32 cellular contexts compared by ENCODE assay signal in the genomic region with DNA sequence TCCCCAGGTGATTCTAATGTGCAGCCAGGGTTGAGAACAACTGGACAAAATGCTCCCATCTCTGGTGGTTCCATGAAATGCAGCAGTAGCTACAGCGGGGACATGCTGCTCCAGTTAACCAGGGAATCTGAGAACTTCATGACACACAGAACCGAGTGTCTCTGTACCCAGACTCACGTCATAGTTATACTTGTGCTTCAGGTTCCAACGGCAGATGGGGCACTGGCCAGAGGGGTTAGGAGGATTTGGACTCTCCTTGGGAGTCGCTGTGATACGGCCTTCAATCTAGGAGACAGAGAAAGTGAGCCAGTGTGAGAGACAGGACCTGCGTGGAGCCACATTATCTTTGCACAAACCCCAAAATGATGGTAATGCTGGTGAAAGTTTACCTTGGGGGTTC. TPM values are rescaled to one million over a fixed set of nuclear protein-coding genes. Genes with fewer than 3 reads are reported as not detected.
"Had no signal": no experiment of that assay in that cellular context is flagged by ENCODE, and none has a peak within 500 bp of the region (broad histone marks: within the 10 kb centered on the region; RNA-seq: fewer than 3 reads in every experiment).

No MANE protein-coding gene starts in this region.

- DNase-seq: heart right ventricle; islet precursor cell; kidney glomerular epithelial cell; left colon; left lung; lower lobe of right lung; mammary epithelial cell; mesendoderm; midbrain; mucosa of descending colon; naive thymus-derived CD4-positive, alpha-beta T cell; nucleus accumbens; pancreas; posterior cingulate gyrus; right lobe of liver; stimulated activated CD4-positive, alpha-beta T cell treated with anti-CD3 and anti-CD28 coated beads, Interleukin-12 subunit alpha, Interleukin-12 subunit beta, amount 100 ng/mL, for 4 hours; stimulated activated CD4-positive, alpha-beta T cell treated with anti-CD3 and anti-CD28 coated beads, Interleukin-15, amount 100 ng/mL, for 24 hours; stimulated activated CD4-positive, alpha-beta T cell treated with anti-CD3 and anti-CD28 coated beads, Interleukin-2, amount 100 ng/mL, for 24 hours; stimulated activated CD4-positive, alpha-beta T cell treated with anti-CD3 and anti-CD28 coated beads, Interleukin-4, amount 100 ng/mL, for 1 hour; stimulated activated naive B cell treated with anti-CD40 and anti-IgM and Interleukin-4, amounts not matched to agents 10 μg/mL and 1 μg/mL and 100 μg/mL, for 72 hours; stimulated activated naive CD8-positive, alpha-beta T cell treated with anti-CD3 and anti-CD28 coated beads, Interleukin-15, Interleukin-2, amounts not matched to agents 100 U/mL and 50 U/mL, for 24 hours; stomach; testis; tibial artery; uterus had no signal

- H3K9me3 Mint-ChIP-seq: naive thymus-derived CD4-positive, alpha-beta T cell; natural killer cell treated with Interleukin-12 subunit alpha and Interleukin-12 subunit beta and Interleukin-15 and Interleukin-18, amount 100 ng/mL, for 72 hours; neural crest cell; stimulated activated naive B cell treated with anti-CD40 and anti-IgM and Interleukin-4, amounts not matched to agents 10 μg/mL and 1 μg/mL and 100 μg/mL, for 72 hours; type B pancreatic cell had no signal

- H3K27ac ChIP-seq: hepatocyte, left lung, lower lobe of right lung, pancreas, right atrium auricular region, right lobe of liver, skin epidermis, stomach, testis, tibial artery, uterus had no signal

- H3K4me3 ChIP-seq: heart right ventricle, hepatocyte, left lung, lower lobe of right lung, mucosa of descending colon, pancreas, right atrium auricular region, right lobe of liver, skin epidermis, stomach, testis, tibial artery, uterus had no signal

- H3K4me3 Mint-ChIP-seq: naive thymus-derived CD4-positive, alpha-beta T cell; natural killer cell treated with Interleukin-12 subunit alpha and Interleukin-12 subunit beta and Interleukin-15 and Interleukin-18, amount 100 ng/mL, for 72 hours; neural crest cell; stimulated activated naive B cell treated with anti-CD40 and anti-IgM and Interleukin-4, amounts not matched to agents 10 μg/mL and 1 μg/mL and 100 μg/mL, for 72 hours; type B pancreatic cell had no signal

- H3K27me3 ChIP-seq: heart right ventricle, hepatocyte, left lung, pancreas, right atrium auricular region, right lobe of liver, stomach, testis, tibial artery, uterus had no signal

- H3K27ac Mint-ChIP-seq: natural killer cell treated with Interleukin-12 subunit alpha and Interleukin-12 subunit beta and Interleukin-15 and Interleukin-18, amount 100 ng/mL, for 72 hours; stimulated activated naive B cell treated with anti-CD40 and anti-IgM and Interleukin-4, amounts not matched to agents 10 μg/mL and 1 μg/mL and 100 μg/mL, for 72 hours; type B pancreatic cell had no signal

- H3K27me3 Mint-ChIP-seq: naive thymus-derived CD4-positive, alpha-beta T cell; natural killer cell treated with Interleukin-12 subunit alpha and Interleukin-12 subunit beta and Interleukin-15 and Interleukin-18, amount 100 ng/mL, for 72 hours; stimulated activated naive B cell treated with anti-CD40 and anti-IgM and Interleukin-4, amounts not matched to agents 10 μg/mL and 1 μg/mL and 100 μg/mL, for 72 hours; type B pancreatic cell had no signal

- H3K4me1 ChIP-seq: right lobe of liver, testis, tibial artery had no signal

- H2AFZ ChIP-seq: hepatocyte had no signal

- H3K36me3 ChIP-seq: uterus had no signal

- H3K4me2 ChIP-seq: hepatocyte had no signal

- H3K9me3 ChIP-seq: heart right ventricle, left lung, lower lobe of right lung, mucosa of descending colon, pancreas, right atrium auricular region, right lobe of liver, stomach, testis, tibial artery, uterus had no signal

- ATAC-seq: heart right ventricle; left lung; lower lobe of right lung; naive thymus-derived CD4-positive, alpha-beta T cell; natural killer cell treated with Interleukin-12 subunit alpha and Interleukin-12 subunit beta and Interleukin-15 and Interleukin-18, amount 100 ng/mL, for 72 hours; pancreas; right lobe of liver; stimulated activated naive B cell treated with anti-CD40 and anti-IgM and Interleukin-4, amounts not matched to agents 10 μg/mL and 1 μg/mL and 100 μg/mL, for 72 hours; stimulated activated naive CD8-positive, alpha-beta T cell treated with anti-CD3 and anti-CD28 coated beads, Interleukin-15, Interleukin-2, amounts not matched to agents 100 U/mL and 50 U/mL, for 24 hours had no signal

RNA-seq across cellular contexts. Expression of a gene that starts 33.5 kb away (rescaled TPM):
- total RNA-seq: myocyte; naive thymus-derived CD4-positive, alpha-beta T cell; natural killer cell treated with Interleukin-12 subunit alpha and Interleukin-12 subunit beta and Interleukin-15 and Interleukin-18, amount 100 ng/mL, for 72 hours; right lobe of liver had no signal
- polyA plus RNA-seq: mammary epithelial cell had no signal
